In genomic region chr3:46297658-46298423, GRCh38 we compare ENCODE assay signal across 13 cellular contexts. TPM values are rescaled to one million over a fixed set of nuclear protein-coding genes. Genes with fewer than 3 reads are reported as not detected.
DNase-seq lines count a peak whose midpoint lies in the region; ATAC-seq, FAIRE-seq and TF ChIP-seq lines count a peak whose summit lies in the region.
"Had no signal": no experiment of that assay in that cellular context is flagged by ENCODE, and none has a peak within 500 bp of the region (broad histone marks: within the 10 kb centered on the region; RNA-seq: fewer than 3 reads in every experiment).

No MANE protein-coding gene starts in this region.

- no peak overlapping the region for H3K4me3 ChIP-seq in bronchial epithelial cell (ENCODE audit: low read depth, low read length)
- H3K4me3 ChIP-seq in skin epidermis, result no peak overlapping the region

- H3K27me3 Mint-ChIP-seq in activated naive CD8-positive, alpha-beta T cell, result no peaks in the 10 kb centered on the region
- H3K27me3 Mint-ChIP-seq in activated naive CD8-positive, alpha-beta T cell treated with anti-CD3 and anti-CD28 coated beads, Interleukin-2, amount 50 U/mL, for 24 hours, result peaks cover 14% of the 10 kb centered on the region

- H3K4me3 Mint-ChIP-seq in activated naive CD8-positive, alpha-beta T cell, result peak overlapping the region; percentile 8
- no peak overlapping the region for H3K4me3 Mint-ChIP-seq in activated naive CD8-positive, alpha-beta T cell treated with anti-CD3 and anti-CD28 coated beads, Interleukin-2, amount 50 U/mL, for 24 hours

- ATAC-seq in activated naive CD8-positive, alpha-beta T cell treated with anti-CD3 and anti-CD28 coated beads, Interleukin-2, amount 50 U/mL, for 24 hours, result no peak
- no peak for ATAC-seq in GM21825 (IDR thresholded peaks at IDR 0.05; ENCODE audit: unreplicated experiment)

- no peaks in the 10 kb centered on the region for H3K36me3 Mint-ChIP-seq in activated naive CD8-positive, alpha-beta T cell
- H3K36me3 Mint-ChIP-seq in activated naive CD8-positive, alpha-beta T cell treated with anti-CD3 and anti-CD28 coated beads, Interleukin-2, amount 50 U/mL, for 24 hours (ENCODE audit: low read depth), result no peaks in the 10 kb centered on the region

- no peaks in the 10 kb centered on the region for H3K36me3 ChIP-seq in bronchial epithelial cell (ENCODE audit: control insufficient read depth, insufficient read depth, low read length)
- H3K36me3 ChIP-seq: BE2C had no signal

- H3K9me3 Mint-ChIP-seq in activated naive CD8-positive, alpha-beta T cell (ENCODE audit: low read depth), result no peaks in the 10 kb centered on the region
- H3K9me3 Mint-ChIP-seq in activated naive CD8-positive, alpha-beta T cell treated with anti-CD3 and anti-CD28 coated beads, Interleukin-2, amount 50 U/mL, for 24 hours, result no peaks in the 10 kb centered on the region

- TF ChIP-seq CTCF in bronchial epithelial cell (IDR thresholded peaks at IDR 0.05; ENCODE audit: insufficient read depth, low read length, severe bottlenecking), result no peak

- FAIRE-seq in bronchial epithelial cell (lab: Jason Lieb, UNC), result peak; percentile 47
- FAIRE-seq: endometrium had no signal

- peak overlapping the region; percentile 36 for H3K27ac Mint-ChIP-seq in activated naive CD8-positive, alpha-beta T cell
- no peak overlapping the region for H3K27ac Mint-ChIP-seq in activated naive CD8-positive, alpha-beta T cell treated with anti-CD3 and anti-CD28 coated beads, Interleukin-2, amount 50 U/mL, for 24 hours

- H3K27ac ChIP-seq in skin epidermis, result peak overlapping the region in 13 of 21 experiments; percentile 4 to 84 (median 68)

- H3K27me3 ChIP-seq in bronchial epithelial cell (ENCODE audit: control insufficient read depth, insufficient read depth, low read length), result peaks cover 4% of the 10 kb centered on the region
- H3K27me3 ChIP-seq: BE2C had no signal

- peaks cover 71% of the 10 kb centered on the region for H3K4me1 Mint-ChIP-seq in activated naive CD8-positive, alpha-beta T cell (ENCODE audit: low read depth)
- H3K4me1 Mint-ChIP-seq in activated naive CD8-positive, alpha-beta T cell treated with anti-CD3 and anti-CD28 coated beads, Interleukin-2, amount 50 U/mL, for 24 hours, result peaks cover 83% of the 10 kb centered on the region

- no peak for DNase-seq in activated naive CD8-positive, alpha-beta T cell treated with anti-CD3 and anti-CD28 coated beads, Interleukin-2, amount 50 U/mL, for 24 hours
- DNase-seq in NOMO-1 (lab: John Stamatoyannopoulos, UW; ENCODE audit: unreplicated experiment in 2 of 2) (peak; percentile 66 to 71), bronchial epithelial cell (ENCODE audit: low read depth) (peak; percentile 66), NCI-H446 treated with DMSO at 0.1 percent for 48 hours (lab: John Stamatoyannopoulos, UW) (no peak), HUDEP-2 (lab: John Stamatoyannopoulos, UW; ENCODE audit: unreplicated experiment in 76 of 76) (no peak)
- DNase-seq: activated naive CD4-positive, alpha-beta T cell treated with Interleukin-2 at 50 U/mL for 16 hours; BE2C; NCI-H2029 had no signal

RNA-seq across cellular contexts. Expression of gene CCR3, which starts 55.6 kb away (rescaled TPM):
- under 0.01 TPM in 1 of 2 replicates, not detected in the other for total RNA-seq in bronchial epithelial cell
- total RNA-seq: posterior vena cava had no signal

RNA-seq across cellular contexts. Expression of gene CCR2, which starts 56.1 kb away (rescaled TPM):
- 0.13 TPM in 1 of 2 replicates, not detected in the other for total RNA-seq in bronchial epithelial cell

Comparison
In these comparisons a context has a peak if more than half of its experiments do, and no peak if none do; other contexts are left out.
1. DNase-seq: peak in NOMO-1 (2 of 2) and bronchial epithelial cell (single experiment); none in activated naive CD8-positive, alpha-beta T cell treated with anti-CD3 and anti-CD28 coated beads, Interleukin-2, amount 50 U/mL, for 24 hours (single experiment), NCI-H446 treated with DMSO at 0.1 percent for 48 hours (single experiment) and HUDEP-2 (0 of 76).